Comparison of ENCODE assay signal across 10 cellular contexts in genomic region chr5:116418774-116419173, GRCh38.
"Had no signal": no experiment of that assay in that cellular context is flagged by ENCODE, and none has a peak within 500 bp of the region (broad histone marks: within the 10 kb centered on the region; RNA-seq: fewer than 3 reads in every experiment).

No MANE protein-coding gene starts in this region.

- H3K27ac Mint-ChIP-seq: GM23338, H9, HFFc6 had no signal

- H3K4me1 ChIP-seq: HAP-1 had no signal

- H3K27ac ChIP-seq: GM23248 had no signal

- FAIRE-seq: H54 had no signal

- H3K9me3 ChIP-seq: HAP-1 had no signal

- H3K9me3 Mint-ChIP-seq: GM23338, H9, HFFc6 had no signal

- H3K4me3 Mint-ChIP-seq: GM23338, H9, HFFc6 had no signal

- H3K4me1 Mint-ChIP-seq: GM23338 had no signal

- H3K36me3 ChIP-seq: HAP-1 had no signal

- H3K4me3 ChIP-seq: GM23248, GM23338, HAP-1 had no signal

- ATAC-seq: GM23338, HCT116 had no signal

- DNase-seq: GM23248, GOT3, H7, H9, HCEC 1CT, HFFc6 had no signal
